Comparison of ENCODE assay signal across 13 cellular contexts in genomic region chr4:153018716-153019115, GRCh38.
"Had no signal": no experiment of that assay in that cellular context is flagged by ENCODE, and none has a peak within 500 bp of the region (broad histone marks: within the 10 kb centered on the region; RNA-seq: fewer than 3 reads in every experiment).

No MANE protein-coding gene starts in this region.

- H3K4me1 ChIP-seq: prostate gland, tibial artery had no signal

- H3K4me3 ChIP-seq: esophagus squamous epithelium, neural progenitor cell, prostate gland, skin epidermis, tibial artery had no signal

- ATAC-seq: left ventricle myocardium superior; right cardiac atrium; stimulated activated naive CD8-positive, alpha-beta T cell treated with anti-CD3 and anti-CD28 coated beads, Interleukin-15, Interleukin-2, amounts not matched to agents 100 U/mL and 50 U/mL, for 24 hours had no signal

- H3K27me3 ChIP-seq: esophagus squamous epithelium, neural progenitor cell, tibial artery had no signal

- DNase-seq: activated CD4-positive, alpha-beta T cell treated with anti-CD3 and anti-CD28 coated beads, Interleukin-2, amount 50 U/mL, for 48 hours; dermis blood vessel endothelial cell; effector memory CD4-positive, alpha-beta T cell; esophagus squamous epithelium; left ventricle myocardium superior; naive B cell; right cardiac atrium; stimulated activated naive CD8-positive, alpha-beta T cell treated with anti-CD3 and anti-CD28 coated beads, Interleukin-15, Interleukin-2, amounts not matched to agents 100 U/mL and 50 U/mL, for 24 hours; substantia nigra; tibial artery had no signal

- H3K9me3 ChIP-seq: esophagus squamous epithelium, prostate gland, tibial artery had no signal

- H3K36me3 ChIP-seq: esophagus squamous epithelium, neural progenitor cell, prostate gland, tibial artery had no signal
